Comparison of ENCODE assay signal across 1 cellular context in genomic region chr10:99329238-99329890, GRCh38.
TF ChIP-seq lines count a peak whose summit lies in the region.

CNNM1 (plus strand) TSS chr10:99329356; CDS start chr10:99329388, 32 bp downstream.

TF ChIP-seq in HepG2, 621 proteins besides CTCF, POLR2A, EP300 and RAD21 (continued from another document and continues in another):
- TF ChIP-seq, protein P1, sequence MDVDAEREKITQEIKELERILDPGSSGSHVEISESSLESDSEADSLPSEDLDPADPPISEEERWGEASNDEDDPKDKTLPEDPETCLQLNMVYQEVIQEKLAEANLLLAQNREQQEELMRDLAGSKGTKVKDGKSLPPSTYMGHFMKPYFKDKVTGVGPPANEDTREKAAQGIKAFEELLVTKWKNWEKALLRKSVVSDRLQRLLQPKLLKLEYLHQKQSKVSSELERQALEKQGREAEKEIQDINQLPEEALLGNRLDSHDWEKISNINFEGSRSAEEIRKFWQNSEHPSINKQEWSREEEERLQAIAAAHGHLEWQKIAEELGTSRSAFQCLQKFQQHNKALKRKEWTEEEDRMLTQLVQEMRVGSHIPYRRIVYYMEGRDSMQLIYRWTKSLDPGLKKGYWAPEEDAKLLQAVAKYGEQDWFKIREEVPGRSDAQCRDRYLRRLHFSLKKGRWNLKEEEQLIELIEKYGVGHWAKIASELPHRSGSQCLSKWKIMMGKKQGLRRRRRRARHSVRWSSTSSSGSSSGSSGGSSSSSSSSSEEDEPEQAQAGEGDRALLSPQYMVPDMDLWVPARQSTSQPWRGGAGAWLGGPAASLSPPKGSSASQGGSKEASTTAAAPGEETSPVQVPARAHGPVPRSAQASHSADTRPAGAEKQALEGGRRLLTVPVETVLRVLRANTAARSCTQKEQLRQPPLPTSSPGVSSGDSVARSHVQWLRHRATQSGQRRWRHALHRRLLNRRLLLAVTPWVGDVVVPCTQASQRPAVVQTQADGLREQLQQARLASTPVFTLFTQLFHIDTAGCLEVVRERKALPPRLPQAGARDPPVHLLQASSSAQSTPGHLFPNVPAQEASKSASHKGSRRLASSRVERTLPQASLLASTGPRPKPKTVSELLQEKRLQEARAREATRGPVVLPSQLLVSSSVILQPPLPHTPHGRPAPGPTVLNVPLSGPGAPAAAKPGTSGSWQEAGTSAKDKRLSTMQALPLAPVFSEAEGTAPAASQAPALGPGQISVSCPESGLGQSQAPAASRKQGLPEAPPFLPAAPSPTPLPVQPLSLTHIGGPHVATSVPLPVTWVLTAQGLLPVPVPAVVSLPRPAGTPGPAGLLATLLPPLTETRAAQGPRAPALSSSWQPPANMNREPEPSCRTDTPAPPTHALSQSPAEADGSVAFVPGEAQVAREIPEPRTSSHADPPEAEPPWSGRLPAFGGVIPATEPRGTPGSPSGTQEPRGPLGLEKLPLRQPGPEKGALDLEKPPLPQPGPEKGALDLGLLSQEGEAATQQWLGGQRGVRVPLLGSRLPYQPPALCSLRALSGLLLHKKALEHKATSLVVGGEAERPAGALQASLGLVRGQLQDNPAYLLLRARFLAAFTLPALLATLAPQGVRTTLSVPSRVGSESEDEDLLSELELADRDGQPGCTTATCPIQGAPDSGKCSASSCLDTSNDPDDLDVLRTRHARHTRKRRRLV (CRISPR knock-in tag; IDR thresholded peaks at IDR 0.05) = no peak
- TF ChIP-seq KMT2A (CRISPR knock-in tag; IDR thresholded peaks at IDR 0.05) (peak; percentile 61; the same call in 1 of the 2 replicates), ARNT2 (CRISPR knock-in tag; IDR thresholded peaks at IDR 0.05; ENCODE audit: low read depth) (peak; percentile 55; the same call in 1 of the 2 replicates), STAT6 (CRISPR knock-in tag; IDR thresholded peaks at IDR 0.05; ENCODE audit: borderline replicate concordance) (no peak), ZNF678 (CRISPR knock-in tag; IDR thresholded peaks at IDR 0.05) (no peak), PHB2 (IDR thresholded peaks at IDR 0.05; ENCODE audit: partially characterized antibody) (no peak), PCBP1 (IDR thresholded peaks at IDR 0.05; ENCODE audit: borderline replicate concordance, low read depth, low read length) (no peak), ZSCAN25 (CRISPR knock-in tag; IDR thresholded peaks at IDR 0.05) (0 out of 2 replicates have a peak, but pooled peaks have one; percentile 10), MTERF4 (CRISPR knock-in tag; IDR thresholded peaks at IDR 0.05) (0 out of 2 replicates have a peak, but pooled peaks have one; percentile 61), POLR2G (IDR thresholded peaks at IDR 0.05; ENCODE audit: low read depth, low read length) (peak; percentile 79), KMT2B (CRISPR knock-in tag; IDR thresholded peaks at IDR 0.05) (0 out of 2 replicates have a peak, but pooled peaks have one; percentile 30), MED13 (CRISPR knock-in tag; IDR thresholded peaks at IDR 0.05) (no peak), ZNF251 (CRISPR knock-in tag; IDR thresholded peaks at IDR 0.05) (no peak), DBP (CRISPR knock-in tag; IDR thresholded peaks at IDR 0.05; ENCODE audit: not compliant biosample characterization) (no peak), SMAD9 (CRISPR knock-in tag; IDR thresholded peaks at IDR 0.05) (no peak), ZNF136 (CRISPR knock-in tag; IDR thresholded peaks at IDR 0.05; ENCODE audit: low read depth) (no peak), MEIS1 (CRISPR knock-in tag; IDR thresholded peaks at IDR 0.05; ENCODE audit: borderline replicate concordance) (no peak), CBX5 (CRISPR knock-in tag; IDR thresholded peaks at IDR 0.05; ENCODE audit: borderline replicate concordance) (no peak), FOXP1 (IDR thresholded peaks at IDR 0.05) (no peak), FOXP1 (CRISPR knock-in tag; IDR thresholded peaks at IDR 0.05) (no peak), POLR2AphosphoS5 (IDR thresholded peaks at IDR 0.05; ENCODE audit: low read depth, low read length) (peak; percentile 49; the same call in 1 of the 2 replicates), ZBTB1 (CRISPR knock-in tag; IDR thresholded peaks at IDR 0.05; ENCODE audit: borderline replicate concordance) (no peak), FIP1L1 (IDR thresholded peaks at IDR 0.05; ENCODE audit: borderline replicate concordance, insufficient read depth, low read depth, low read length) (no peak), ZNF75D (CRISPR knock-in tag; IDR thresholded peaks at IDR 0.05; ENCODE audit: borderline replicate concordance) (no peak; the same call in 1 of the 2 replicates), DMTF1 (CRISPR knock-in tag; IDR thresholded peaks at IDR 0.05) (no peak), SATB2 (CRISPR knock-in tag; IDR thresholded peaks at IDR 0.05) (no peak; the same call in 1 of the 2 replicates), SRY (CRISPR knock-in tag; IDR thresholded peaks at IDR 0.05) (peak; percentile 70; the same call in 1 of the 2 replicates), ZKSCAN1 (IDR thresholded peaks at IDR 0.05; ENCODE audit: low read length) (no peak), ZNF784 (CRISPR knock-in tag; IDR thresholded peaks at IDR 0.05; ENCODE audit: borderline replicate concordance) (no peak; the same call in 1 of the 2 replicates)
- TF ChIP-seq, protein P2, sequence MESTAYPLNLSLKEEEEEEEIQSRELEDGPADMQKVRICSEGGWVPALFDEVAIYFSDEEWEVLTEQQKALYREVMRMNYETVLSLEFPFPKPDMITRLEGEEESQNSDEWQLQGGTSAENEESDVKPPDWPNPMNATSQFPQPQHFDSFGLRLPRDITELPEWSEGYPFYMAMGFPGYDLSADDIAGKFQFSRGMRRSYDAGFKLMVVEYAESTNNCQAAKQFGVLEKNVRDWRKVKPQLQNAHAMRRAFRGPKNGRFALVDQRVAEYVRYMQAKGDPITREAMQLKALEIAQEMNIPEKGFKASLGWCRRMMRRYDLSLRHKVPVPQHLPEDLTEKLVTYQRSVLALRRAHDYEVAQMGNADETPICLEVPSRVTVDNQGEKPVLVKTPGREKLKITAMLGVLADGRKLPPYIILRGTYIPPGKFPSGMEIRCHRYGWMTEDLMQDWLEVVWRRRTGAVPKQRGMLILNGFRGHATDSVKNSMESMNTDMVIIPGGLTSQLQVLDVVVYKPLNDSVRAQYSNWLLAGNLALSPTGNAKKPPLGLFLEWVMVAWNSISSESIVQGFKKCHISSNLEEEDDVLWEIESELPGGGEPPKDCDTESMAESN (CRISPR knock-in tag; conservative IDR thresholded peaks at IDR 0.05) = no peak; the same call in 1 of the 2 replicates
- TF ChIP-seq, protein P3, sequence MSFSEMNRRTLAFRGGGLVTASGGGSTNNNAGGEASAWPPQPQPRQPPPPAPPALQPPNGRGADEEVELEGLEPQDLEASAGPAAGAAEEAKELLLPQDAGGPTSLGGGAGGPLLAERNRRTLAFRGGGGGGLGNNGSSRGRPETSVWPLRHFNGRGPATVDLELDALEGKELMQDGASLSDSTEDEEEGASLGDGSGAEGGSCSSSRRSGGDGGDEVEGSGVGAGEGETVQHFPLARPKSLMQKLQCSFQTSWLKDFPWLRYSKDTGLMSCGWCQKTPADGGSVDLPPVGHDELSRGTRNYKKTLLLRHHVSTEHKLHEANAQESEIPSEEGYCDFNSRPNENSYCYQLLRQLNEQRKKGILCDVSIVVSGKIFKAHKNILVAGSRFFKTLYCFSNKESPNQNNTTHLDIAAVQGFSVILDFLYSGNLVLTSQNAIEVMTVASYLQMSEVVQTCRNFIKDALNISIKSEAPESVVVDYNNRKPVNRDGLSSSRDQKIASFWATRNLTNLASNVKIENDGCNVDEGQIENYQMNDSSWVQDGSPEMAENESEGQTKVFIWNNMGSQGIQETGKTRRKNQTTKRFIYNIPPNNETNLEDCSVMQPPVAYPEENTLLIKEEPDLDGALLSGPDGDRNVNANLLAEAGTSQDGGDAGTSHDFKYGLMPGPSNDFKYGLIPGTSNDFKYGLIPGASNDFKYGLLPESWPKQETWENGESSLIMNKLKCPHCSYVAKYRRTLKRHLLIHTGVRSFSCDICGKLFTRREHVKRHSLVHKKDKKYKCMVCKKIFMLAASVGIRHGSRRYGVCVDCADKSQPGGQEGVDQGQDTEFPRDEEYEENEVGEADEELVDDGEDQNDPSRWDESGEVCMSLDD (CRISPR knock-in tag; IDR thresholded peaks at IDR 0.05; ENCODE audit: borderline replicate concordance) = no peak
- TF ChIP-seq, protein P4, sequence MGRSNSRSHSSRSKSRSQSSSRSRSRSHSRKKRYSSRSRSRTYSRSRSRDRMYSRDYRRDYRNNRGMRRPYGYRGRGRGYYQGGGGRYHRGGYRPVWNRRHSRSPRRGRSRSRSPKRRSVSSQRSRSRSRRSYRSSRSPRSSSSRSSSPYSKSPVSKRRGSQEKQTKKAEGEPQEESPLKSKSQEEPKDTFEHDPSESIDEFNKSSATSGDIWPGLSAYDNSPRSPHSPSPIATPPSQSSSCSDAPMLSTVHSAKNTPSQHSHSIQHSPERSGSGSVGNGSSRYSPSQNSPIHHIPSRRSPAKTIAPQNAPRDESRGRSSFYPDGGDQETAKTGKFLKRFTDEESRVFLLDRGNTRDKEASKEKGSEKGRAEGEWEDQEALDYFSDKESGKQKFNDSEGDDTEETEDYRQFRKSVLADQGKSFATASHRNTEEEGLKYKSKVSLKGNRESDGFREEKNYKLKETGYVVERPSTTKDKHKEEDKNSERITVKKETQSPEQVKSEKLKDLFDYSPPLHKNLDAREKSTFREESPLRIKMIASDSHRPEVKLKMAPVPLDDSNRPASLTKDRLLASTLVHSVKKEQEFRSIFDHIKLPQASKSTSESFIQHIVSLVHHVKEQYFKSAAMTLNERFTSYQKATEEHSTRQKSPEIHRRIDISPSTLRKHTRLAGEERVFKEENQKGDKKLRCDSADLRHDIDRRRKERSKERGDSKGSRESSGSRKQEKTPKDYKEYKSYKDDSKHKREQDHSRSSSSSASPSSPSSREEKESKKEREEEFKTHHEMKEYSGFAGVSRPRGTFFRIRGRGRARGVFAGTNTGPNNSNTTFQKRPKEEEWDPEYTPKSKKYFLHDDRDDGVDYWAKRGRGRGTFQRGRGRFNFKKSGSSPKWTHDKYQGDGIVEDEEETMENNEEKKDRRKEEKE (IDR thresholded peaks at IDR 0.05) = no peak
- TF ChIP-seq, protein P5, sequence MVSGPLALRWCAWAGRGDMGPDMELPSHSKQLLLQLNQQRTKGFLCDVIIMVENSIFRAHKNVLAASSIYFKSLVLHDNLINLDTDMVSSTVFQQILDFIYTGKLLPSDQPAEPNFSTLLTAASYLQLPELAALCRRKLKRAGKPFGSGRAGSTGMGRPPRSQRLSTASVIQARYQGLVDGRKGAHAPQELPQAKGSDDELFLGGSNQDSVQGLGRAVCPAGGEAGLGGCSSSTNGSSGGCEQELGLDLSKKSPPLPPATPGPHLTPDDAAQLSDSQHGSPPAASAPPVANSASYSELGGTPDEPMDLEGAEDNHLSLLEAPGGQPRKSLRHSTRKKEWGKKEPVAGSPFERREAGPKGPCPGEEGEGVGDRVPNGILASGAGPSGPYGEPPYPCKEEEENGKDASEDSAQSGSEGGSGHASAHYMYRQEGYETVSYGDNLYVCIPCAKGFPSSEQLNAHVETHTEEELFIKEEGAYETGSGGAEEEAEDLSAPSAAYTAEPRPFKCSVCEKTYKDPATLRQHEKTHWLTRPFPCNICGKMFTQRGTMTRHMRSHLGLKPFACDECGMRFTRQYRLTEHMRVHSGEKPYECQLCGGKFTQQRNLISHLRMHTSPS (CRISPR knock-in tag; IDR thresholded peaks at IDR 0.05; ENCODE audit: low read depth) = no peak
